In the genomic region with DNA sequence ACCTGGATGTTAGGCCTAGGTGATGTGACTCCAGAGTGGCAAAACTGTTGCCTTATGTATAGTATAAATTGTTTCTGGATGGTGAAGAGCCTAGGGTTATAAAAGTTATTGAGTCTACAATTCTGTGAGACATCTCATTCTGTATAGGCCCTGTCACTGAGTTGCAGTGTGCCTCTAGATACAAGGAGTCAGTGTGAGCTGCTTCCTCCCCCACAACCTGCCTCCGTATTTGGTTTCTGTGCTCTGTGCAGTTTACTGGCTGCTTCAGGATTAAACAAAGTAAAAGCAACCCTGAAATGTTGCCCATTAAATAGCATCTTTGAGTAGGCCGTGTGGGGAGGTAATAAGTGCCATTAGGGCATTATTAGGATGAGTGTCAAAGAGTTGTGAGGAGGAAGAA, we compare ENCODE assay signal across 12 cellular contexts. TPM values are rescaled to one million over a fixed set of nuclear protein-coding genes. Genes with fewer than 3 reads are reported as not detected.
DNase-seq lines count a peak whose midpoint lies in the region; TF ChIP-seq lines count a peak whose summit lies in the region.
"Had no signal": no experiment of that assay in that cellular context is flagged by ENCODE, and none has a peak within 500 bp of the region (broad histone marks: within the 10 kb centered on the region; RNA-seq: fewer than 3 reads in every experiment).

No MANE protein-coding gene starts in this region.

- peak overlapping the region in 3 of 8 donors; percentile 8 to 99 (median 98) for H3K27ac Mint-ChIP-seq in CD8-positive, alpha-beta memory T cell

- intact Hi-C loops in esophagus squamous epithelium (cut with DNase I) (no loop called here), prostate gland (cut with DNase I) (no loop called here)

- no peak overlapping the region for H3K4me3 ChIP-seq in CD8-positive, alpha-beta memory T cell (ENCODE audit: low read length)
- H3K4me3 ChIP-seq in esophagus squamous epithelium: no peak overlapping the region
- no peak overlapping the region for H3K4me3 ChIP-seq in prostate gland
- H3K4me3 ChIP-seq: BLaER1 treated with 17β-estradiol and CSF1 and Interleukin-3, amounts not matched to agents 10 nM and 100 nM; cardiac muscle cell had no signal

- H3K4me3 Mint-ChIP-seq in CD8-positive, alpha-beta memory T cell: peak overlapping the region in 5 of 7 donors; percentile 52 to 100 (median 72)

- no peaks in the 10 kb centered on the region for H3K36me3 ChIP-seq in CD8-positive, alpha-beta memory T cell (ENCODE audit: insufficient read depth, low read length)
- H3K36me3 ChIP-seq in esophagus squamous epithelium (no peaks in the 10 kb centered on the region), prostate gland (no peaks in the 10 kb centered on the region)
- H3K36me3 ChIP-seq: cardiac muscle cell had no signal

- peaks cover 0 to 12% (median 0%) of the 10 kb centered on the region in 3 donors for H3K36me3 Mint-ChIP-seq in CD8-positive, alpha-beta memory T cell

- CTCF ChIA-PET in CD8-positive, alpha-beta memory T cell (lab: Charles Lee): no interaction called here

- no peak overlapping the region for H3K27ac ChIP-seq in CD8-positive, alpha-beta memory T cell (ENCODE audit: low read depth, low read length)
- H3K27ac ChIP-seq in esophagus squamous epithelium: peak overlapping the region; percentile 98 to 100 (median 99)
- peak overlapping the region; percentile 95 to 99 for H3K27ac ChIP-seq in prostate gland
- H3K27ac ChIP-seq: BLaER1 treated with 17β-estradiol and CSF1 and Interleukin-3, amounts not matched to agents 10 nM and 100 nM; cardiac muscle cell had no signal

- peaks cover 31 to 41% (median 31%) of the 10 kb centered on the region in 3 donors for H3K4me1 Mint-ChIP-seq in CD8-positive, alpha-beta memory T cell

- POLR2A ChIA-PET in CD8-positive, alpha-beta memory T cell (lab: Charles Lee): no interaction called here

- no peaks in the 10 kb centered on the region for H3K27me3 ChIP-seq in CD8-positive, alpha-beta memory T cell (ENCODE audit: insufficient read depth, low read length, poor library complexity, severe bottlenecking)
- H3K27me3 ChIP-seq in esophagus squamous epithelium (no peaks in the 10 kb centered on the region), prostate gland (replicated peaks; ENCODE audit: insufficient read depth) (no peaks in the 10 kb centered on the region)
- H3K27me3 ChIP-seq: BLaER1 treated with 17β-estradiol and CSF1 and Interleukin-3, amounts not matched to agents 10 nM and 100 nM; cardiac muscle cell had no signal

- peaks cover 24% of the 10 kb centered on the region for H3K4me1 ChIP-seq in CD8-positive, alpha-beta memory T cell (ENCODE audit: insufficient read depth, low read length)
- H3K4me1 ChIP-seq in esophagus squamous epithelium (peaks cover 8 to 41% (median 10%) of the 10 kb centered on the region in 3 donors), prostate gland (replicated peaks) (peaks cover 9% of the 10 kb centered on the region)

- TF ChIP-seq CTCF in esophagus squamous epithelium (IDR thresholded peaks at IDR 0.05): no peak
- no peak for TF ChIP-seq CTCF in prostate gland (IDR thresholded peaks at IDR 0.05)

- DNase-seq in CD8-positive, alpha-beta memory T cell: no peak
- DNase-seq in SW480 (ENCODE audit: low spot score) (peak; percentile 39), esophagus squamous epithelium (lab: John Stamatoyannopoulos, UW) (no peak), prostate gland (ENCODE audit: low spot score) (no peak), OCI-M2 (lab: John Stamatoyannopoulos, UW; ENCODE audit: unreplicated experiment) (no peak), germinal center (ENCODE audit: low spot score) (no peak), GM19240 (ENCODE audit: insufficient read length, low spot score) (no peak)
- no peak for DNase-seq in central memory CD4-positive, alpha-beta T cell
- DNase-seq: NCI-H2227 treated with DMSO at 0.1 percent for 48 hours; stimulated activated CD4-positive, alpha-beta T cell treated with anti-CD3 and anti-CD28 coated beads, Interleukin-12 subunit alpha, Interleukin-12 subunit beta, amount 100 ng/mL, for 4 hours had no signal

- 40 to 47% methylated on average over 2 of the region's 2 CpGs for WGBS in esophagus squamous epithelium, 2 donors
- 53% methylated on average over 2 of the region's 2 CpGs for WGBS in prostate gland

- H3K9me3 Mint-ChIP-seq in CD8-positive, alpha-beta memory T cell: no peaks in the 10 kb centered on the region

- no peaks in the 10 kb centered on the region for H3K9me3 ChIP-seq in CD8-positive, alpha-beta memory T cell (ENCODE audit: low read length)
- H3K9me3 ChIP-seq in esophagus squamous epithelium: no peaks in the 10 kb centered on the region
- no peaks in the 10 kb centered on the region for H3K9me3 ChIP-seq in prostate gland
- H3K9me3 ChIP-seq: BLaER1 treated with 17β-estradiol and CSF1 and Interleukin-3, amounts not matched to agents 10 nM and 100 nM had no signal

- TF ChIP-seq POLR2A in esophagus squamous epithelium (IDR thresholded peaks at IDR 0.05): no peak
- no peak for TF ChIP-seq POLR2A in prostate gland (IDR thresholded peaks at IDR 0.05)

- H3K27me3 Mint-ChIP-seq in CD8-positive, alpha-beta memory T cell: peaks cover 0 to 5% of the 10 kb centered on the region in 2 donors

RNA-seq across cellular contexts. Expression of a gene that starts 1.9 kb away (rescaled TPM):
- total RNA-seq in CD8-positive, alpha-beta memory T cell: 10 to 100 TPM; 56.6 to 58.8 TPM
- polyA plus RNA-seq in CD8-positive, alpha-beta memory T cell: 37.9 TPM
- total RNA-seq in esophagus squamous epithelium (10 to 100 TPM; 19.4 to 52.1 (median 31.1) TPM), prostate gland (10 to 100 TPM; 57.5 to 58.5 TPM)

RNA-seq across cellular contexts. Expression of a gene that starts 32.4 kb away (rescaled TPM):
- total RNA-seq in CD8-positive, alpha-beta memory T cell: 1 to 10 TPM in 1 of 2 experiments, under 1 TPM in 1; 1.00 to 1.5 TPM
- polyA plus RNA-seq in CD8-positive, alpha-beta memory T cell: 0.17 TPM
- total RNA-seq in esophagus squamous epithelium (1 to 10 TPM in 2 of 4 donors, under 1 TPM in 2; 0.40 to 2.7 (median 1.4) TPM), prostate gland (1 to 10 TPM in 1 of 2 donors, not detected in 1; 1.5 TPM)
